ENCODE assay signal across 19 cellular contexts in genomic region chr9:81393985-81394811, GRCh38.
DNase-seq lines count a peak whose midpoint lies in the region; ATAC-seq and TF ChIP-seq lines count a peak whose summit lies in the region.
"Had no signal": no experiment of that assay in that cellular context is flagged by ENCODE, and none has a peak within 500 bp of the region (broad histone marks: within the 10 kb centered on the region; RNA-seq: fewer than 3 reads in every experiment).

No MANE protein-coding gene starts in this region.

- TF ChIP-seq CTCF in esophagus squamous epithelium (IDR thresholded peaks at IDR 0.05): no peak
- no peak for TF ChIP-seq CTCF in type B pancreatic cell (conservative IDR thresholded peaks at IDR 0.05)

- DNase-seq in NCI-H1092 treated with DMSO at 0.1 percent for 48 hours (lab: John Stamatoyannopoulos, UW) (peak; percentile 60), NCI-H1092 (lab: John Stamatoyannopoulos, UW) (no peak), esophagus squamous epithelium (lab: John Stamatoyannopoulos, UW) (no peak), type B pancreatic cell (ENCODE audit: extremely low spot score, unreplicated experiment) (no peak)
- no peak for DNase-seq in effector memory CD8-positive, alpha-beta T cell
- DNase-seq in activated CD4-positive, alpha-beta T cell treated with anti-CD3 and anti-CD28 coated beads, Interleukin-2, amount 10 ng/mL, durations not matched to agents 24 days and 14 days: no peak
- DNase-seq: 8988T; activated CD8-positive, alpha-beta memory T cell treated with anti-CD3 and anti-CD28 coated beads, Interleukin-2, amount 10 ng/mL, durations not matched to agents 7 days and 5 days; activated naive CD4-positive, alpha-beta T cell treated with anti-CD3 and anti-CD28 coated beads for 36 hours; brain microvascular endothelial cell; effector memory CD4-positive, alpha-beta T cell; GF-D8; glutamatergic neuron; MM.1S; posterior cingulate gyrus; stimulated activated CD8-positive, alpha-beta memory T cell treated with anti-CD3 and anti-CD28 coated beads, Interleukin-4, amount 100 ng/mL, for 48 hours; upper lobe of right lung had no signal

- no peak for ATAC-seq in effector memory CD8-positive, alpha-beta T cell (replicated peaks)
- ATAC-seq in GM19035 (IDR thresholded peaks at IDR 0.05; ENCODE audit: unreplicated experiment): no peak
- ATAC-seq: activated CD8-positive, alpha-beta memory T cell treated with anti-CD3 and anti-CD28 coated beads, Interleukin-2, amount 10 ng/mL, durations not matched to agents 7 days and 5 days; upper lobe of right lung had no signal

- intact Hi-C loops in esophagus squamous epithelium (cut with DNase I): no loop called here
- intact Hi-C loops in activated CD4-positive, alpha-beta T cell treated with anti-CD3 and anti-CD28 coated beads, Interleukin-2, amount 10 ng/mL, durations not matched to agents 24 days and 14 days (cut with micrococcal nuclease): no loop called here

- peaks cover 0 to 33% (median 0%) of the 10 kb centered on the region in 3 donors for H3K4me1 ChIP-seq in esophagus squamous epithelium
- peaks cover 3 to 33% of the 10 kb centered on the region in 2 donors for H3K4me1 ChIP-seq in muscle layer of duodenum (ENCODE audit: control insufficient read depth in 1 of 2, insufficient read depth in 2 of 2, low read length in 2 of 2)
- H3K4me1 ChIP-seq: upper lobe of right lung had no signal

- H3K27ac ChIP-seq in esophagus squamous epithelium: peak overlapping the region in 3 of 4 donors; percentile 27 to 79 (median 60)
- H3K27ac ChIP-seq in muscle layer of duodenum (ENCODE audit: low read length): peak overlapping the region; percentile 10
- H3K27ac ChIP-seq: brain microvascular endothelial cell, upper lobe of right lung had no signal

- H3K27me3 ChIP-seq in esophagus squamous epithelium: no peaks in the 10 kb centered on the region
- no peaks in the 10 kb centered on the region for H3K27me3 ChIP-seq in muscle layer of duodenum (ENCODE audit: low read depth, low read length)
- H3K27me3 ChIP-seq: brain microvascular endothelial cell, upper lobe of right lung had no signal

- peaks cover 31% of the 10 kb centered on the region for H3K27me3 Mint-ChIP-seq in type B pancreatic cell
- H3K27me3 Mint-ChIP-seq in effector memory CD8-positive, alpha-beta T cell: no peaks in the 10 kb centered on the region
- H3K27me3 Mint-ChIP-seq in activated CD4-positive, alpha-beta T cell treated with anti-CD3 and anti-CD28 coated beads, Interleukin-2, amount 10 ng/mL, durations not matched to agents 24 days and 14 days: no peaks in the 10 kb centered on the region
- H3K27me3 Mint-ChIP-seq: activated CD8-positive, alpha-beta memory T cell treated with anti-CD3 and anti-CD28 coated beads, Interleukin-2, amount 10 ng/mL, durations not matched to agents 7 days and 5 days had no signal

- TF ChIP-seq POLR2A in esophagus squamous epithelium (IDR thresholded peaks at IDR 0.05): no peak

- H3K36me3 Mint-ChIP-seq in type B pancreatic cell: peaks cover 3% of the 10 kb centered on the region
- no peaks in the 10 kb centered on the region for H3K36me3 Mint-ChIP-seq in effector memory CD8-positive, alpha-beta T cell (ENCODE audit: insufficient read depth)
- H3K36me3 Mint-ChIP-seq in activated CD4-positive, alpha-beta T cell treated with anti-CD3 and anti-CD28 coated beads, Interleukin-2, amount 10 ng/mL, durations not matched to agents 24 days and 14 days (ENCODE audit: low read depth): no peaks in the 10 kb centered on the region
- H3K36me3 Mint-ChIP-seq: activated CD8-positive, alpha-beta memory T cell treated with anti-CD3 and anti-CD28 coated beads, Interleukin-2, amount 10 ng/mL, durations not matched to agents 7 days and 5 days had no signal

- WGBS in esophagus squamous epithelium, 2 donors: 70 to 76% methylated on average over 6 of the region's 6 CpGs

- H3K4me3 Mint-ChIP-seq in type B pancreatic cell: peak overlapping the region; percentile 5
- H3K4me3 Mint-ChIP-seq in effector memory CD8-positive, alpha-beta T cell: no peak overlapping the region
- no peak overlapping the region for H3K4me3 Mint-ChIP-seq in activated CD4-positive, alpha-beta T cell treated with anti-CD3 and anti-CD28 coated beads, Interleukin-2, amount 10 ng/mL, durations not matched to agents 24 days and 14 days
- H3K4me3 Mint-ChIP-seq: activated CD8-positive, alpha-beta memory T cell treated with anti-CD3 and anti-CD28 coated beads, Interleukin-2, amount 10 ng/mL, durations not matched to agents 7 days and 5 days; activated naive CD4-positive, alpha-beta T cell treated with anti-CD3 and anti-CD28 coated beads for 36 hours had no signal

- H3K9me3 Mint-ChIP-seq in type B pancreatic cell: peaks cover 16% of the 10 kb centered on the region
- peaks cover 0 to 17% of the 10 kb centered on the region in 2 donors for H3K9me3 Mint-ChIP-seq in effector memory CD8-positive, alpha-beta T cell
- H3K9me3 Mint-ChIP-seq in activated CD4-positive, alpha-beta T cell treated with anti-CD3 and anti-CD28 coated beads, Interleukin-2, amount 10 ng/mL, durations not matched to agents 24 days and 14 days: no peaks in the 10 kb centered on the region

- peaks cover 50% of the 10 kb centered on the region for H3K4me1 Mint-ChIP-seq in type B pancreatic cell (ENCODE audit: unreplicated experiment)
- H3K4me1 Mint-ChIP-seq in effector memory CD8-positive, alpha-beta T cell (ENCODE audit: low read depth in 2 of 2): no peaks in the 10 kb centered on the region
- no peaks in the 10 kb centered on the region for H3K4me1 Mint-ChIP-seq in activated CD4-positive, alpha-beta T cell treated with anti-CD3 and anti-CD28 coated beads, Interleukin-2, amount 10 ng/mL, durations not matched to agents 24 days and 14 days
- H3K4me1 Mint-ChIP-seq: activated CD8-positive, alpha-beta memory T cell treated with anti-CD3 and anti-CD28 coated beads, Interleukin-2, amount 10 ng/mL, durations not matched to agents 7 days and 5 days had no signal

- H3K9me3 ChIP-seq in esophagus squamous epithelium (no peaks in the 10 kb centered on the region), muscle layer of duodenum (ENCODE audit: control insufficient read depth in 1 of 2, low read length in 2 of 2) (no peaks in the 10 kb centered on the region)
- H3K9me3 ChIP-seq: upper lobe of right lung had no signal

- H3K36me3 ChIP-seq in esophagus squamous epithelium (no peaks in the 10 kb centered on the region), muscle layer of duodenum (ENCODE audit: control insufficient read depth in 1 of 2, insufficient read depth in 2 of 2, low read length in 2 of 2) (no peaks in the 10 kb centered on the region)
- H3K36me3 ChIP-seq: brain microvascular endothelial cell, upper lobe of right lung had no signal

- H3K4me3 ChIP-seq in esophagus squamous epithelium: no peak overlapping the region
- no peak overlapping the region for H3K4me3 ChIP-seq in muscle layer of duodenum (ENCODE audit: low read depth in 1 of 2, low read length in 2 of 2)
- H3K4me3 ChIP-seq: upper lobe of right lung had no signal

- H3K27ac Mint-ChIP-seq in type B pancreatic cell: no peak overlapping the region
- H3K27ac Mint-ChIP-seq in effector memory CD8-positive, alpha-beta T cell: no peak overlapping the region
- no peak overlapping the region for H3K27ac Mint-ChIP-seq in activated CD4-positive, alpha-beta T cell treated with anti-CD3 and anti-CD28 coated beads, Interleukin-2, amount 10 ng/mL, durations not matched to agents 24 days and 14 days
- H3K27ac Mint-ChIP-seq: activated CD8-positive, alpha-beta memory T cell treated with anti-CD3 and anti-CD28 coated beads, Interleukin-2, amount 10 ng/mL, durations not matched to agents 7 days and 5 days; activated naive CD4-positive, alpha-beta T cell treated with anti-CD3 and anti-CD28 coated beads for 36 hours had no signal
